Comparison of ENCODE assay signal across 30 cellular contexts in the genomic region with DNA sequence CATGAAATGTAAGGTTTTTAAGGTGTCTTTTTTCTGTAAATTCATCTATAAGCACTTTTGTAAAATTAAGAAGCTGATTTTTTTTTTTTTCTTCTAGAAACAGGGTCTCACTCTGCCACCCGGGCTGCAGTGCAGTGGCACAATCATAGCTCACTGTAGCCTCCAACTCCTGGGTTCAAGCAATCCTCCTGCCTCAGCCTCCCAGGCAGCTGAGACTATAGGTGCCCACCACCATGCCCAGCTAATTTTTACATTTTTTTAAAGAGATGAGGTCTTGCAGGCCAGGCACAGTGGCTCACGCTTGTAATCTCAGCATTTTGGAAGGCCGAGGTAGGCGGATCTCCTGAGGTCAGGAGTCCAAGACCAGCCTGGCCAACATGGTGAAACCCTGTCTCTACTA.
"Had no signal": no experiment of that assay in that cellular context is flagged by ENCODE, and none has a peak within 500 bp of the region (broad histone marks: within the 10 kb centered on the region; RNA-seq: fewer than 3 reads in every experiment).

No MANE protein-coding gene starts in this region.

- H3K27ac ChIP-seq: hepatocyte, lower lobe of right lung, pancreas, prostate gland, stomach, testis, thyroid gland, transverse colon, upper lobe of left lung, vagina had no signal

- H3K36me3 ChIP-seq: lower lobe of right lung, pancreas, prostate gland, stomach, thyroid gland, transverse colon, upper lobe of left lung, vagina had no signal

- H3K4me3 ChIP-seq: hepatocyte, lower lobe of right lung, mucosa of descending colon, pancreas, prostate gland, smooth muscle cell, stomach, testis, thyroid gland, transverse colon, upper lobe of left lung, vagina had no signal

- H3K27me3 ChIP-seq: hepatocyte, pancreas, stomach, testis, thyroid gland, transverse colon, upper lobe of left lung, vagina had no signal

- ATAC-seq: left cardiac atrium; left lobe of liver; left ventricle myocardium superior; lower lobe of right lung; mucosa of descending colon; naive thymus-derived CD4-positive, alpha-beta T cell; natural killer cell treated with Interleukin-12 subunit alpha and Interleukin-12 subunit beta and Interleukin-15 and Interleukin-18, amount 100 ng/mL, for 72 hours; pancreas; right cardiac atrium; stimulated activated naive B cell treated with anti-CD40 and anti-IgM and Interleukin-4, amounts not matched to agents 10 μg/mL and 1 μg/mL and 100 μg/mL, for 72 hours; stimulated activated naive CD8-positive, alpha-beta T cell treated with anti-CD3 and anti-CD28 coated beads, Interleukin-15, Interleukin-2, amounts not matched to agents 100 U/mL and 50 U/mL, for 24 hours had no signal

- H3K9me3 ChIP-seq: lower lobe of right lung, mucosa of descending colon, pancreas, prostate gland, stomach, testis, thyroid gland, transverse colon, upper lobe of left lung, vagina had no signal

- DNase-seq: kidney glomerular epithelial cell; left cardiac atrium; left ventricle myocardium superior; lower lobe of right lung; mammary epithelial cell; mesendoderm; midbrain; mucosa of descending colon; naive thymus-derived CD4-positive, alpha-beta T cell; nucleus accumbens; pancreas; posterior cingulate gyrus; retina; right cardiac atrium; stimulated activated CD4-positive, alpha-beta T cell treated with anti-CD3 and anti-CD28 coated beads, Interleukin-1b, Interleukin-23, amount 100 ng/mL, for 48 hours; stimulated activated CD4-positive, alpha-beta T cell treated with anti-CD3 and anti-CD28 coated beads, Interleukin-2, amount 100 ng/mL, for 48 hours; stimulated activated CD4-positive, alpha-beta T cell treated with anti-CD3 and anti-CD28 coated beads, Interleukin-4, amount 100 ng/mL, for 4 hours; stimulated activated naive B cell treated with anti-CD40 and anti-IgM and Interleukin-4, amounts not matched to agents 10 μg/mL and 1 μg/mL and 100 μg/mL, for 72 hours; stimulated activated naive CD8-positive, alpha-beta T cell treated with anti-CD3 and anti-CD28 coated beads, Interleukin-15, Interleukin-2, amounts not matched to agents 100 U/mL and 50 U/mL, for 24 hours; stomach; testis; thyroid gland; transverse colon; upper lobe of left lung had no signal

- H3K4me1 ChIP-seq: pancreas had no signal
